ENCODE assay signal across 20 cellular contexts in genomic region chr18:34866310-34866709, GRCh38.
DNase-seq lines count a peak whose midpoint lies in the region; ATAC-seq and TF ChIP-seq lines count a peak whose summit lies in the region.
"Had no signal": no experiment of that assay in that cellular context is flagged by ENCODE, and none has a peak within 500 bp of the region (broad histone marks: within the 10 kb centered on the region; RNA-seq: fewer than 3 reads in every experiment).

No MANE protein-coding gene starts in this region.

- TF ChIP-seq CTCF in omental fat pad (IDR thresholded peaks at IDR 0.05) = no peak

- peak overlapping the region; percentile 69 for H3K27ac Mint-ChIP-seq in activated naive CD8-positive, alpha-beta T cell treated with anti-CD3 and anti-CD28 coated beads, Interleukin-2, amount 10 ng/mL, durations not matched to agents 7 days and 5 days
- H3K27ac Mint-ChIP-seq: activated B cell treated with CpG ODN at 0.5 μM for 24 hours; CD8-positive, alpha-beta memory T cell; HFFc6 had no signal

- peak overlapping the region; percentile 62 for H3K4me3 Mint-ChIP-seq in activated naive CD8-positive, alpha-beta T cell treated with anti-CD3 and anti-CD28 coated beads, Interleukin-2, amount 10 ng/mL, durations not matched to agents 7 days and 5 days
- H3K4me3 Mint-ChIP-seq: activated B cell treated with CpG ODN at 0.5 μM for 24 hours; CD8-positive, alpha-beta memory T cell; HFFc6 had no signal

- H3K36me3 Mint-ChIP-seq in activated naive CD8-positive, alpha-beta T cell treated with anti-CD3 and anti-CD28 coated beads, Interleukin-2, amount 10 ng/mL, durations not matched to agents 7 days and 5 days = peaks cover 1% of the 10 kb centered on the region
- H3K36me3 Mint-ChIP-seq: CD8-positive, alpha-beta memory T cell had no signal

- peak; percentile 86 to 89 for ATAC-seq in activated CD4-positive, CD25-positive, alpha-beta regulatory T cell treated with anti-CD3 and anti-CD28 coated beads, Interleukin-2, amount 50 U/mL, for 24 hours
- peak; percentile 61 for ATAC-seq in activated naive CD8-positive, alpha-beta T cell treated with anti-CD3 and anti-CD28 coated beads, Interleukin-2, amount 10 ng/mL, durations not matched to agents 7 days and 5 days (ENCODE audit: low read depth)
- no peak for ATAC-seq in omental fat pad (ENCODE audit: low FRiP score)
- ATAC-seq: left ventricle myocardium superior, upper lobe of right lung had no signal

- peaks cover 34% of the 10 kb centered on the region for H3K4me1 Mint-ChIP-seq in activated naive CD8-positive, alpha-beta T cell treated with anti-CD3 and anti-CD28 coated beads, Interleukin-2, amount 10 ng/mL, durations not matched to agents 7 days and 5 days
- H3K4me1 Mint-ChIP-seq: activated B cell treated with CpG ODN at 0.5 μM for 24 hours had no signal

- POLR2A ChIA-PET in activated naive CD8-positive, alpha-beta T cell treated with anti-CD3 and anti-CD28 coated beads, Interleukin-2, amount 10 ng/mL, durations not matched to agents 7 days and 5 days (lab: Charles Lee) = no interaction called here

- H3K27me3 Mint-ChIP-seq in activated naive CD8-positive, alpha-beta T cell treated with anti-CD3 and anti-CD28 coated beads, Interleukin-2, amount 10 ng/mL, durations not matched to agents 7 days and 5 days = no peaks in the 10 kb centered on the region
- H3K27me3 Mint-ChIP-seq: CD8-positive, alpha-beta memory T cell had no signal

- H3K9me3 Mint-ChIP-seq in activated naive CD8-positive, alpha-beta T cell treated with anti-CD3 and anti-CD28 coated beads, Interleukin-2, amount 10 ng/mL, durations not matched to agents 7 days and 5 days = no peaks in the 10 kb centered on the region
- H3K9me3 Mint-ChIP-seq: activated B cell treated with CpG ODN at 0.5 μM for 24 hours, HFFc6 had no signal

- DNase-seq in activated CD4-positive, CD25-positive, alpha-beta regulatory T cell (lab: John Stamatoyannopoulos, UW) = no peak
- DNase-seq in stimulated activated CD4-positive, alpha-beta T cell treated with anti-CD3 and anti-CD28 coated beads, Interleukin-4, amount 100 ng/mL, for 24 hours = peak; percentile 28
- DNase-seq in stimulated activated CD4-positive, alpha-beta T cell treated with anti-CD3 and anti-CD28 coated beads, Interleukin-4, amount 100 ng/mL, for 1 hour = no peak
- DNase-seq in activated naive CD8-positive, alpha-beta T cell treated with anti-CD3 and anti-CD28 coated beads, Interleukin-2, amount 10 ng/mL, durations not matched to agents 7 days and 5 days = no peak
- no peak for DNase-seq in NCI-H82 treated with DMSO at 0.1 percent for 48 hours (lab: John Stamatoyannopoulos, UW; ENCODE audit: unreplicated experiment)
- DNase-seq in OCI-M2 (lab: John Stamatoyannopoulos, UW; ENCODE audit: unreplicated experiment) = no peak
- no peak for DNase-seq in omental fat pad (ENCODE audit: low spot score)
- DNase-seq: 8988T; activated B cell treated with CpG ODN at 0.5 μM for 24 hours; AML-193; aorta; CD8-positive, alpha-beta memory T cell; central memory CD4-positive, alpha-beta T cell; HFFc6; left ventricle myocardium superior; NCI-H1417 treated with DMSO at 0.1 percent for 48 hours; NCI-H524 treated with DMSO at 0.1 percent for 48 hours; T1000; upper lobe of right lung had no signal
